ENCODE assay signal across 2 cellular contexts in genomic region chr1:205298191-205298994, GRCh38.
TF ChIP-seq lines count a peak whose summit lies in the region.

No MANE protein-coding gene starts in this region.

TF ChIP-seq in IMR-90, 13 proteins besides CTCF, POLR2A, EP300 and RAD21:
- TF ChIP-seq FOS (IDR thresholded peaks at IDR 0.05; ENCODE audit: low read depth, low read length) (peak; percentile 91), MAZ (IDR thresholded peaks at IDR 0.05; ENCODE audit: borderline replicate concordance, low read depth, low read length) (peak; percentile 69; the same call in 1 of the 2 replicates), CEBPB (IDR thresholded peaks at IDR 0.05; ENCODE audit: low read depth, low read length) (peak; percentile 48; the same call in 1 of the 2 replicates), SMC3 (IDR thresholded peaks at IDR 0.05; ENCODE audit: low read depth, low read length) (no peak), RCOR1 (IDR thresholded peaks at IDR 0.05; ENCODE audit: insufficient replicate concordance, low read length) (no peak), CHD1 (IDR thresholded peaks at IDR 0.05; ENCODE audit: low read depth, low read length) (no peak), RFX5 (IDR thresholded peaks at IDR 0.05; ENCODE audit: low read depth, low read length) (no peak), MAFK (IDR thresholded peaks at IDR 0.05; ENCODE audit: low read depth, low read length) (peak; percentile 61; the same call in 1 of the 2 replicates), MXI1 (IDR thresholded peaks at IDR 0.05; ENCODE audit: borderline replicate concordance, low read depth, low read length) (no peak), BHLHE40 (IDR thresholded peaks at IDR 0.05; ENCODE audit: low read depth, low read length) (peak; percentile 52), ELK1 (IDR thresholded peaks at IDR 0.05; ENCODE audit: borderline replicate concordance, low read depth, low read length) (no peak), NFE2L2 (IDR thresholded peaks at IDR 0.05; ENCODE audit: low read depth, low read length) (peak; percentile 66; the same call in 1 of the 2 replicates)
- TF ChIP-seq, protein P1, sequence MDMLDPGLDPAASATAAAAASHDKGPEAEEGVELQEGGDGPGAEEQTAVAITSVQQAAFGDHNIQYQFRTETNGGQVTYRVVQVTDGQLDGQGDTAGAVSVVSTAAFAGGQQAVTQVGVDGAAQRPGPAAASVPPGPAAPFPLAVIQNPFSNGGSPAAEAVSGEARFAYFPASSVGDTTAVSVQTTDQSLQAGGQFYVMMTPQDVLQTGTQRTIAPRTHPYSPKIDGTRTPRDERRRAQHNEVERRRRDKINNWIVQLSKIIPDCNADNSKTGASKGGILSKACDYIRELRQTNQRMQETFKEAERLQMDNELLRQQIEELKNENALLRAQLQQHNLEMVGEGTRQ (IDR thresholded peaks at IDR 0.05; ENCODE audit: low read depth, low read length): no peak
TF ChIP-seq in IMR-90: peak in this region for 6.

TF ChIP-seq in K562, 482 proteins besides CTCF, POLR2A, EP300 and RAD21:
- TF ChIP-seq ZNF146 (CRISPR knock-in tag; IDR thresholded peaks at IDR 0.05; ENCODE audit: unreplicated experiment): no peak
- TF ChIP-seq CREM (IDR thresholded peaks at IDR 0.05; ENCODE audit: low read depth): peak; percentile 48
